13 cellular contexts compared by ENCODE assay signal in the genomic region with DNA sequence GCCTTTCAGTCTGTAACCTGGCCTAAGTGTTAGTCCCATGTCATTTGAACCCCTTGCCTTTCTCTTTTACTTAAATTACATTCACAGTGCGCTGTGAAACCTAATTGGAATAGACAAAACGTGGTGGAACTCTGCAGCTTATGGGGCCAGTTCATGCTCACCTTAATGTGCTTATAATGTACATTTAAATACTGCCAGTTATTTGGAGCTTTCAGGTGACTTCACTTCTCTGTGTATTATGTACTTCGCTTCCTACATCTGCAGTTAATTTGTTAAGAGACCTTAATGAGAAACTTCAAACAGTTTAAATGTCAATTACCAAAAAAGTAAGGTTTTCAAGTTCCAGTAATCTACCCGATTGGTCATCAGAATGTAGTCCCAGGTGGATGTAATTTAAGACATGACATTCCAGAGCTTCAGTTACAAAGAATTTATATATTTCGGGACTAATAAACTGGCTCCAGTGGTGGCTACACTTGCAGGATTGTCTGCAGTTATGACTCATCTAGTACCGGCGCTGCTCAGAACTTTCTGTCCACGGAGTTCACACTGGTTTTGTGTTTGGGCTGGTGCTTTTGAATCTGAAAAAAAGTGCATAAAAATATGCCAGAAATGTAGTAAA. TPM values are rescaled to one million over a fixed set of nuclear protein-coding genes. Genes with fewer than 3 reads are reported as not detected.
DNase-seq lines count a peak whose midpoint lies in the region; ATAC-seq, FAIRE-seq and TF ChIP-seq lines count a peak whose summit lies in the region.
"Had no signal": no experiment of that assay in that cellular context is flagged by ENCODE, and none has a peak within 500 bp of the region (broad histone marks: within the 10 kb centered on the region; RNA-seq: fewer than 3 reads in every experiment).

No MANE protein-coding gene starts in this region.

- DNase-seq in Right ventricle myocardium superior (no peak), cardiac septum (ENCODE audit: low spot score) (no peak), astrocyte of the spinal cord (ENCODE audit: low read depth, low spot score) (peak; percentile 54), right cardiac atrium (no peak), aorta (no peak), GM12891 (ENCODE audit: insufficient read length, low spot score) (no peak)
- DNase-seq: activated CD4-positive, alpha-beta memory T cell treated with anti-CD3 and anti-CD28 coated beads, Interleukin-2, amount 10 ng/mL, durations not matched to agents 7 days and 5 days; activated naive CD8-positive, alpha-beta T cell treated with anti-CD3 and anti-CD28 coated beads, Interleukin-2, amount 10 ng/mL, durations not matched to agents 7 days and 5 days; foreskin melanocyte; mesendoderm; small intestine had no signal

- peak; percentile 61 for ATAC-seq in Right ventricle myocardium superior (ENCODE audit: poor library complexity)
- peak; percentile 51 to 71 for ATAC-seq in right cardiac atrium
- peak; percentile 74 for ATAC-seq in aorta (ENCODE audit: low FRiP score)
- no peak for ATAC-seq in GM19035 (IDR thresholded peaks at IDR 0.05; ENCODE audit: unreplicated experiment)
- no peak for ATAC-seq in GM21825 (IDR thresholded peaks at IDR 0.05; ENCODE audit: unreplicated experiment)

- in situ Hi-C loops in astrocyte of the spinal cord (cut with HindIII; ENCODE audit: low sequenced_read_pairs), result no loop called here

- H3K9me3 ChIP-seq in right cardiac atrium (ENCODE audit: control insufficient read depth, low read length) (no peaks in the 10 kb centered on the region), aorta (ENCODE audit: control insufficient read depth, low read length) (no peaks in the 10 kb centered on the region)

- no peak overlapping the region for H3K27ac ChIP-seq in right cardiac atrium (ENCODE audit: low read length)
- peak overlapping the region in 1 of 2 donors; percentile 42 for H3K27ac ChIP-seq in aorta (ENCODE audit: low read depth in 1 of 2, low read length in 2 of 2)

- H3K4me3 ChIP-seq in astrocyte of the spinal cord (ENCODE audit: low read depth, low read length) (no peak overlapping the region), right cardiac atrium (ENCODE audit: low read length) (no peak overlapping the region), aorta (ENCODE audit: low read length in 2 of 2) (no peak overlapping the region)

- WGBS in right cardiac atrium, result 70% methylated on average over 8 of the region's 8 CpGs
- 36 to 39% methylated on average over 8 of the region's 8 CpGs for WGBS in aorta, 2 donors

- FAIRE-seq in GM12891 (lab: Jason Lieb, UNC), result no peak
- FAIRE-seq: small intestine had no signal

- intact Hi-C loops in Right ventricle myocardium superior (cut with DNase I) (no loop called here), cardiac septum (cut with DNase I) (no loop called here), right cardiac atrium (cut with DNase I) (no loop called here), aorta (cut with DNase I) (no loop called here)

- H3K27me3 ChIP-seq in right cardiac atrium (ENCODE audit: control insufficient read depth, insufficient read depth), result no peaks in the 10 kb centered on the region
- H3K27me3 ChIP-seq in aorta (ENCODE audit: control insufficient read depth in 1 of 2, insufficient read depth in 2 of 2, low read length in 1 of 2), result no peaks in the 10 kb centered on the region

- no peaks in the 10 kb centered on the region for H3K36me3 ChIP-seq in aorta (ENCODE audit: control insufficient read depth in 1 of 2, insufficient read depth in 2 of 2, low read length in 1 of 2)

- H3K4me1 ChIP-seq in right cardiac atrium (ENCODE audit: control insufficient read depth, insufficient read depth, low read length) (peaks cover 2% of the 10 kb centered on the region), aorta (ENCODE audit: control insufficient read depth in 1 of 2, insufficient read depth in 2 of 2, low read length in 2 of 2) (peaks cover 10% of the 10 kb centered on the region in 2 donors)

- no peak for TF ChIP-seq POLR2A in GM12891 (IDR thresholded peaks at IDR 0.05; ENCODE audit: low read depth, low read length)

- TF ChIP-seq CTCF in astrocyte of the spinal cord (IDR thresholded peaks at IDR 0.05; ENCODE audit: low read depth, low read length), result no peak

TF ChIP-seq in GM12891, 5 proteins besides CTCF, POLR2A, EP300 and RAD21:
- TF ChIP-seq POLR2AphosphoS5 (IDR thresholded peaks at IDR 0.05; ENCODE audit: low read depth, low read length), result no peak
- no peak for TF ChIP-seq TAF1 (IDR thresholded peaks at IDR 0.05; ENCODE audit: low read depth, low read length)
- no peak for TF ChIP-seq SPI1 (IDR thresholded peaks at IDR 0.05; ENCODE audit: low read depth, low read length)
- no peak for TF ChIP-seq PAX5 (IDR thresholded peaks at IDR 0.05; ENCODE audit: insufficient read depth, low read length, severe bottlenecking)
- TF ChIP-seq POU2F2 (IDR thresholded peaks at IDR 0.05; ENCODE audit: low read depth, low read length), result no peak
TF ChIP-seq in GM12891: peak in this region for 0.

RNA-seq across cellular contexts. Expression of a gene that starts 20.1 kb away (rescaled TPM):
- total RNA-seq in Right ventricle myocardium superior (28.8 TPM), cardiac septum (25.5 TPM), right cardiac atrium (10 to 100 TPM; 16.5 to 21.8 (median 19.3) TPM), aorta (1 to 10 TPM; 7.7 to 8.3 TPM)
- polyA plus RNA-seq in right cardiac atrium (18.5 TPM), aorta (10 to 100 TPM in 1 of 2 donors, 1 to 10 TPM in 1; 8.2 to 34.9 TPM)
- polyA plus RNA-seq in GM12891 (2012; ENCODE audit: low read depth, missing spikeins), result 15.0 TPM

Comparison
In these comparisons a context has a peak if more than half of its experiments do, and no peak if none do; other contexts are left out.
1. ATAC-seq: peak in Right ventricle myocardium superior (single experiment), right cardiac atrium (2 of 2) and aorta (single experiment); none in GM19035 (single experiment) and GM21825 (single experiment).